ENCODE assay signal across 10 cellular contexts in genomic region chr1:27602510-27603319, GRCh38. TPM values are rescaled to one million over a fixed set of nuclear protein-coding genes. Genes with fewer than 3 reads are reported as not detected.
A peak's percentile ranks its signal among the peaks of the same experiment; 100 is the strongest.
DNase-seq lines count a peak whose midpoint lies in the region; ATAC-seq, FAIRE-seq and TF ChIP-seq lines count a peak whose summit lies in the region.
"Had no signal": no experiment of that assay in that cellular context is flagged by ENCODE, and none has a peak within 500 bp of the region (broad histone marks: within the 10 kb centered on the region; RNA-seq: fewer than 3 reads in every experiment).

No MANE protein-coding gene starts in this region.

- 3 to 5% methylated on average over 17 to 37 of the region's 55 CpGs for WGBS in body of pancreas, 2 donors
- WGBS in small intestine, 3 donors: 1 to 3% (median 1%) methylated on average over 39 to 49 of the region's 55 CpGs

- H3K4me3 ChIP-seq in NT2/D1 (ENCODE audit: insufficient read length, low read depth) (peak overlapping the region; percentile 81), body of pancreas (peak overlapping the region; percentile 57 to 68), iPS-18c (ENCODE audit: insufficient read depth, low read depth, low read length) (peak overlapping the region; percentile 77), small intestine (ENCODE audit: low read depth in 1 of 2, low read length in 2 of 2) (peak overlapping the region; percentile 76 to 82)

- H3K36me3 ChIP-seq in NT2/D1 (ENCODE audit: insufficient read depth, insufficient read length, low read length) (peaks cover 5% of the 10 kb centered on the region), body of pancreas (replicated peaks in 1 of 2; ENCODE audit: insufficient read depth in 1 of 2, low read depth in 2 of 2) (no peaks in the 10 kb centered on the region), small intestine (ENCODE audit: control insufficient read depth in 2 of 2, insufficient read depth in 2 of 2, low read length in 2 of 2) (no peaks in the 10 kb centered on the region)

- intact Hi-C loops in body of pancreas (cut with DNase I): no loop called here

- H3K9me3 ChIP-seq in NT2/D1 (ENCODE audit: insufficient read depth, low read length) (no peaks in the 10 kb centered on the region), body of pancreas (no peaks in the 10 kb centered on the region), iPS-18c (ENCODE audit: control insufficient read depth, insufficient read depth, low read length) (peaks cover 5% of the 10 kb centered on the region), small intestine (ENCODE audit: control insufficient read depth, low read depth) (no peaks in the 10 kb centered on the region)

- peak overlapping the region; percentile 89 for H3K9ac ChIP-seq in NT2/D1 (ENCODE audit: insufficient read length, low read depth)

- H3K27ac ChIP-seq in body of pancreas (peak overlapping the region; percentile 81 to 93 (median 88)), small intestine (ENCODE audit: low read depth in 1 of 2, low read length in 1 of 2) (peak overlapping the region in 1 of 2 donors; percentile 66)

- DNase-seq in NCI-H2107 (lab: John Stamatoyannopoulos, UW) (peak; percentile 50), NCI-H2107 treated with DMSO at 0.1 percent for 48 hours (lab: John Stamatoyannopoulos, UW; ENCODE audit: unreplicated experiment) (no peak), NT2/D1 (ENCODE audit: low read depth, low spot score) (no peak), body of pancreas (peak; percentile 69 to 78 (median 72)), small intestine (peak; percentile 44), OCI-M1 (lab: John Stamatoyannopoulos, UW) (no peak)

- peak in 1 of 3 donors; percentile 11 for TF ChIP-seq POLR2A in body of pancreas (IDR thresholded peaks at IDR 0.05)

- no peak for TF ChIP-seq CTCF in body of pancreas (IDR thresholded peaks at IDR 0.05)

- no peak for FAIRE-seq in small intestine (lab: Jason Lieb, UNC)
- FAIRE-seq: colon, G401.6 had no signal

- peaks cover 6% of the 10 kb centered on the region for H3K27me3 ChIP-seq in NT2/D1 (ENCODE audit: insufficient read depth, insufficient read length)
- H3K27me3 ChIP-seq in body of pancreas: no peaks in the 10 kb centered on the region
- H3K27me3 ChIP-seq in small intestine (ENCODE audit: control insufficient read depth in 2 of 2, insufficient read depth in 2 of 2, low read length in 2 of 2): no peaks in the 10 kb centered on the region

- H3K4me1 ChIP-seq in NT2/D1 (ENCODE audit: insufficient read depth, insufficient read length) (peaks cover 62% of the 10 kb centered on the region), body of pancreas (peaks cover 50% of the 10 kb centered on the region), small intestine (ENCODE audit: control insufficient read depth in 2 of 2, insufficient read depth in 1 of 2, low read depth in 1 of 2, low read length in 1 of 2) (peaks cover 3 to 6% of the 10 kb centered on the region in 2 donors)

- ATAC-seq in body of pancreas (peak; percentile 36), HG02938 (IDR thresholded peaks at IDR 0.05; ENCODE audit: unreplicated experiment) (no peak)

RNA-seq across cellular contexts. Expression of gene AHDC1, which starts 1.2 kb away (rescaled TPM):
- total RNA-seq in body of pancreas: 10 to 100 TPM; 13.5 to 14.2 TPM
- polyA plus RNA-seq in small intestine: 1 to 10 TPM; 3.5 to 8.7 (median 5.1) TPM

RNA-seq across cellular contexts. Expression of gene FGR, which starts 32.3 kb away (rescaled TPM):
- 1 to 10 TPM; 3.0 to 5.4 TPM for total RNA-seq in body of pancreas
- 10 to 100 TPM in 1 of 3 donors, 1 to 10 TPM in 2; 1.6 to 12.6 (median 1.6) TPM for polyA plus RNA-seq in small intestine

Comparison
In these comparisons a context has a peak if more than half of its experiments do, and no peak if none do; other contexts are left out.
1. DNase-seq: peak in NCI-H2107 (single experiment), body of pancreas (4 of 4) and small intestine (single experiment); none in NCI-H2107 treated with DMSO at 0.1 percent for 48 hours (single experiment), NT2/D1 (single experiment) and OCI-M1 (single experiment).
2. Peak in every context shown above with its lines, with median percentiles within 50 percentile points of each other: H3K4me3 ChIP-seq.